Comparison of ENCODE assay signal across 34 cellular contexts in the genomic region with DNA sequence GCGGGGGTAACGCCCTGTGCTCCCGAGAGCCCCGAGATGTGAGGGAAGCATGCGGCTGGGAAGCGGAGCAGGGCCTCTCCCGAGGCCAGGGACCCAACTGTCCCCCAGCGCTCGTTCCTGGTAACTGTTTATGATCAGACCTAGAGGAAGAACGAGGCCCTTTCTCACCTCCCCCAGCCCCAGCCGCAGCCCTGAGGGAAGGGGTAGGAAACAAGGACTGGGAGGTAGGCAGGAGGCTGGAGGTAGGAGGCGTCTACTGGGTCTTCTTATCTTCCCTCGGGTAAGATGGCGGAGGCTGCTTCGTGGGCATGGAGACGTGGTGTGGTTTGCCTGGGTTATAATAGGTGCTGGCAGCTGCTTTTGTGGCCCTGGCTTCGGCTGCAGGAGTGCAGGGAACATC.
"Had no signal": no experiment of that assay in that cellular context is flagged by ENCODE, and none has a peak within 500 bp of the region (broad histone marks: within the 10 kb centered on the region; RNA-seq: fewer than 3 reads in every experiment).

No MANE protein-coding gene starts in this region.

- H3K4me3 ChIP-seq: MG63 had no signal

- H3K9ac ChIP-seq: KMS-11 had no signal

- H3K36me3 ChIP-seq: MG63 had no signal

- H3K27me3 ChIP-seq: MG63 had no signal

- H3K27ac ChIP-seq: KMS-11 had no signal

- DNase-seq: Karpas-422, Kasumi-1, MG63, MM.1S, MV-4-11, NCI-H1048, NCI-H1092, NCI-H1092 treated with DMSO at 0.1 percent for 48 hours, NCI-H1105, NCI-H1105 treated with DMSO at 0.1 percent for 48 hours, NCI-H1417, NCI-H1436, NCI-H1436 treated with DMSO at 0.1 percent for 48 hours, NCI-H146, NCI-H1694, NCI-H1694 treated with DMSO at 0.1 percent for 48 hours, NCI-H187, NCI-H187 treated with DMSO at 0.1 percent for 48 hours, NCI-H1930, NCI-H2029, NCI-H2029 treated with DMSO at 0.1 percent for 48 hours, NCI-H2081, NCI-H2081 treated with DMSO at 0.1 percent for 48 hours, NCI-H2107, NCI-H2171, NCI-H2171 treated with DMSO at 0.1 percent for 48 hours, NCI-H2227 treated with DMSO at 0.1 percent for 48 hours, NCI-H226, NCI-H345, NCI-H446, NCI-H446 treated with DMSO at 0.1 percent for 48 hours, NCI-H510A, NCI-H510A treated with DMSO at 0.1 percent for 48 hours had no signal

- H3K9me3 ChIP-seq: MG63 had no signal

- H3K4me2 ChIP-seq: KMS-11 had no signal
